ENCODE assay signal across 18 cellular contexts in the genomic region with DNA sequence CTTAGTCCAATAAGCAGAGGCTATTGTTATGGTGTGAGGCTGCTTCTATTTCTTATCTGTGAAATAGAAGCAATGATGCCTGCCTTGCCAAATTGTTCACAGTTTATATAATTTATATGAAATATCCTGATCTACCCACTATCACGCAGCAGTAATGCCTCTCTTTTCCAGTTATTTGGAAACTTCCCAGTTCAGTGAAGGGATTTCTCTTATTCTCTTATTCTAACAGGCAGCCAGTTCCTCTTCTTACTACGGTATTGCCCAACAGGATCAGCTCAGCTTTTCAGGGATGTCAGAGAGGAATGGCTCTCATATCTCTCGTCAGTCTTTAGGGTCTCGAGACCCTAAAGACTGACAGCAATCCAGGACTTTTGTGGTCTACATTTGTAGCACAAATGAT.
DNase-seq lines count a peak whose midpoint lies in the region; ATAC-seq and TF ChIP-seq lines count a peak whose summit lies in the region.
"Had no signal": no experiment of that assay in that cellular context is flagged by ENCODE, and none has a peak within 500 bp of the region (broad histone marks: within the 10 kb centered on the region; RNA-seq: fewer than 3 reads in every experiment).

No MANE protein-coding gene starts in this region.

- no peaks in the 10 kb centered on the region for H4K20me1 ChIP-seq in smooth muscle cell (ENCODE audit: low read depth)

- POLR2A ChIA-PET in WTC11 (lab: Charles Lee) = no interaction called here

- WGBS in esophagus squamous epithelium, 2 donors = 72 to 76% methylated on average over 4 of the region's 4 CpGs
- 76 to 79% methylated on average over 4 of the region's 4 CpGs for WGBS in transverse colon (ENCODE audit: low coverage in 1 of 2), 2 donors
- 80% methylated on average over 4 of the region's 4 CpGs for WGBS in smooth muscle cell (ENCODE audit: low lambda C conversion rate)

- no peak overlapping the region for H3K27ac Mint-ChIP-seq in WTC11

- intact Hi-C loops in left ventricle myocardium inferior (cut with micrococcal nuclease) = loop anchor here (5.0 kb wide), 1 partner anchor 236 kb away; no protein-coding TSS in a partner anchor
- intact Hi-C loops in left cardiac atrium (cut with DNase I) = loop anchor here (5.0 to 10.0 kb wide), 2 partner anchors 227 to 331 kb away; no protein-coding TSS in a partner anchor
- intact Hi-C loops in esophagus squamous epithelium (cut with DNase I) = loop anchor here (10.0 kb wide), 2 partner anchors 243 to 333 kb away; no protein-coding TSS in a partner anchor
- intact Hi-C loops in transverse colon (cut with DNase I; ENCODE audit: low total_unique reads) = no loop called here

- H3K27me3 Mint-ChIP-seq in WTC11 (ENCODE audit: low read depth) = no peaks in the 10 kb centered on the region; the same call in 1 of the 2 replicates

- TF ChIP-seq POLR2A in esophagus squamous epithelium (IDR thresholded peaks at IDR 0.05) = no peak
- no peak for TF ChIP-seq POLR2A in transverse colon (IDR thresholded peaks at IDR 0.05)

- TF ChIP-seq CTCF in left ventricle myocardium inferior (IDR thresholded peaks at IDR 0.05; ENCODE audit: borderline replicate concordance) = no peak
- TF ChIP-seq CTCF in esophagus squamous epithelium (IDR thresholded peaks at IDR 0.05) = no peak
- TF ChIP-seq CTCF in omental fat pad (IDR thresholded peaks at IDR 0.05) = no peak
- TF ChIP-seq CTCF in transverse colon (IDR thresholded peaks at IDR 0.05) = no peak
- no peak for TF ChIP-seq CTCF in smooth muscle cell (IDR thresholded peaks at IDR 0.05; ENCODE audit: borderline replicate concordance, insufficient read depth, poor library complexity, severe bottlenecking)
- no peak for TF ChIP-seq CTCF in WTC11 (IDR thresholded peaks at IDR 0.05)

- no peak overlapping the region for H3K4me2 ChIP-seq in smooth muscle cell
- H3K4me2 ChIP-seq: KMS-11 had no signal

- H3K4me1 Mint-ChIP-seq in WTC11 = peaks cover 20% of the 10 kb centered on the region

- H3K9me3 ChIP-seq in left ventricle myocardium inferior (replicated peaks) (no peaks in the 10 kb centered on the region), esophagus squamous epithelium (no peaks in the 10 kb centered on the region), transverse colon (no peaks in the 10 kb centered on the region), smooth muscle cell (replicated peaks; ENCODE audit: low read depth) (no peaks in the 10 kb centered on the region)

- H3K27ac ChIP-seq in left ventricle myocardium inferior (replicated peaks) (peak overlapping the region; percentile 32), esophagus squamous epithelium (peak overlapping the region in 3 of 4 donors; percentile 45 to 61 (median 61)), transverse colon (peak overlapping the region in 1 of 4 donors; percentile 9), smooth muscle cell (ENCODE audit: low read depth) (no peak overlapping the region)
- H3K27ac ChIP-seq: KMS-11 had no signal

- H3K9ac ChIP-seq in smooth muscle cell (ENCODE audit: low read depth) = no peak overlapping the region
- H3K9ac ChIP-seq: KMS-11 had no signal

- no peak for ATAC-seq in left cardiac atrium
- ATAC-seq in omental fat pad (ENCODE audit: low FRiP score) = peak; percentile 35
- ATAC-seq in WTC11 = no peak
- ATAC-seq: HepG2 had no signal

- no peaks in the 10 kb centered on the region for H3K27me3 ChIP-seq in left ventricle myocardium inferior (ENCODE audit: low read depth)
- H3K27me3 ChIP-seq in esophagus squamous epithelium = peaks cover 0 to 14% (median 0%) of the 10 kb centered on the region in 4 donors
- H3K27me3 ChIP-seq in transverse colon = no peaks in the 10 kb centered on the region
- H3K27me3 ChIP-seq in smooth muscle cell (ENCODE audit: low read depth) = peaks cover 6% of the 10 kb centered on the region

- in situ Hi-C loops in transverse colon (cut with MboI; ENCODE audit: low pct_ligation_motif_present in 1 of 4, low pct_unique_long_range_greater_than_20kb in 1 of 4, low sequenced_read_pairs in 3 of 4) = no loop called here

- H3K4me1 ChIP-seq in left ventricle myocardium inferior (peaks cover 73% of the 10 kb centered on the region), esophagus squamous epithelium (peaks cover 0 to 29% (median 4%) of the 10 kb centered on the region in 3 donors), transverse colon (peaks cover 0 to 32% (median 1%) of the 10 kb centered on the region in 4 donors), smooth muscle cell (ENCODE audit: low read depth) (peaks cover 4% of the 10 kb centered on the region)

- H3F3A ChIP-seq in smooth muscle cell (ENCODE audit: low read depth) = no peaks in the 10 kb centered on the region

- H3K4me3 Mint-ChIP-seq in WTC11 = no peak overlapping the region

- no peak for TF ChIP-seq EP300 in transverse colon (IDR thresholded peaks at IDR 0.05; ENCODE audit: low read depth)

- H3K36me3 ChIP-seq in left ventricle myocardium inferior = no peaks in the 10 kb centered on the region
- H3K36me3 ChIP-seq in esophagus squamous epithelium = no peaks in the 10 kb centered on the region
- H3K36me3 ChIP-seq in transverse colon = no peaks in the 10 kb centered on the region
- no peaks in the 10 kb centered on the region for H3K36me3 ChIP-seq in smooth muscle cell (ENCODE audit: low read depth)

- no peak for DNase-seq in left ventricle myocardium inferior
- DNase-seq in left cardiac atrium = no peak
- DNase-seq in esophagus squamous epithelium (lab: John Stamatoyannopoulos, UW) = no peak
- no peak for DNase-seq in omental fat pad (ENCODE audit: low spot score)
- DNase-seq in NCI-H1436 treated with DMSO at 0.1 percent for 48 hours (lab: John Stamatoyannopoulos, UW) = no peak
- no peak for DNase-seq in transverse colon
- DNase-seq in smooth muscle cell (lab: John Stamatoyannopoulos, UW; ENCODE audit: unreplicated experiment) = no peak
- no peak for DNase-seq in WTC11 (ENCODE audit: low spot score)
- DNase-seq: C1 segment of cervical spinal cord, DMS 273 treated with DMSO at 0.1 percent for 48 hours, EL, NCI-H1092 treated with DMSO at 0.1 percent for 48 hours, NCI-H1694 treated with DMSO at 0.1 percent for 48 hours, NCI-H345, NCI-H69, SHP77 treated with DMSO at 0.1 percent for 48 hours had no signal

- H2AFZ ChIP-seq in smooth muscle cell (ENCODE audit: low read depth) = no peak overlapping the region

- H3K4me3 ChIP-seq in left ventricle myocardium inferior (no peak overlapping the region), esophagus squamous epithelium (no peak overlapping the region), transverse colon (no peak overlapping the region), smooth muscle cell (no peak overlapping the region)

- CTCF ChIA-PET in WTC11 (lab: Charles Lee) = interaction anchor here (0.6 to 2.8 kb wide), 7 partner anchors 10 to 331 kb away, joined by 3 to 22 read pairs (median 3); no protein-coding TSS in a partner anchor

- H3K36me3 Mint-ChIP-seq in WTC11 = no peaks in the 10 kb centered on the region

- H3K9me3 Mint-ChIP-seq in WTC11 = no peaks in the 10 kb centered on the region

- H3K79me2 ChIP-seq in smooth muscle cell (ENCODE audit: low read depth) = no peaks in the 10 kb centered on the region

TF ChIP-seq in WTC11, 78 proteins besides CTCF, POLR2A, EP300 and RAD21 (continues in another document):
- TF ChIP-seq, protein P1, sequence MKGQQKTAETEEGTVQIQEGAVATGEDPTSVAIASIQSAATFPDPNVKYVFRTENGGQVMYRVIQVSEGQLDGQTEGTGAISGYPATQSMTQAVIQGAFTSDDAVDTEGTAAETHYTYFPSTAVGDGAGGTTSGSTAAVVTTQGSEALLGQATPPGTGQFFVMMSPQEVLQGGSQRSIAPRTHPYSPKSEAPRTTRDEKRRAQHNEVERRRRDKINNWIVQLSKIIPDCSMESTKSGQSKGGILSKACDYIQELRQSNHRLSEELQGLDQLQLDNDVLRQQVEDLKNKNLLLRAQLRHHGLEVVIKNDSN (CRISPR knock-in tag; IDR thresholded peaks at IDR 0.05) = no peak
- TF ChIP-seq, protein P2, sequence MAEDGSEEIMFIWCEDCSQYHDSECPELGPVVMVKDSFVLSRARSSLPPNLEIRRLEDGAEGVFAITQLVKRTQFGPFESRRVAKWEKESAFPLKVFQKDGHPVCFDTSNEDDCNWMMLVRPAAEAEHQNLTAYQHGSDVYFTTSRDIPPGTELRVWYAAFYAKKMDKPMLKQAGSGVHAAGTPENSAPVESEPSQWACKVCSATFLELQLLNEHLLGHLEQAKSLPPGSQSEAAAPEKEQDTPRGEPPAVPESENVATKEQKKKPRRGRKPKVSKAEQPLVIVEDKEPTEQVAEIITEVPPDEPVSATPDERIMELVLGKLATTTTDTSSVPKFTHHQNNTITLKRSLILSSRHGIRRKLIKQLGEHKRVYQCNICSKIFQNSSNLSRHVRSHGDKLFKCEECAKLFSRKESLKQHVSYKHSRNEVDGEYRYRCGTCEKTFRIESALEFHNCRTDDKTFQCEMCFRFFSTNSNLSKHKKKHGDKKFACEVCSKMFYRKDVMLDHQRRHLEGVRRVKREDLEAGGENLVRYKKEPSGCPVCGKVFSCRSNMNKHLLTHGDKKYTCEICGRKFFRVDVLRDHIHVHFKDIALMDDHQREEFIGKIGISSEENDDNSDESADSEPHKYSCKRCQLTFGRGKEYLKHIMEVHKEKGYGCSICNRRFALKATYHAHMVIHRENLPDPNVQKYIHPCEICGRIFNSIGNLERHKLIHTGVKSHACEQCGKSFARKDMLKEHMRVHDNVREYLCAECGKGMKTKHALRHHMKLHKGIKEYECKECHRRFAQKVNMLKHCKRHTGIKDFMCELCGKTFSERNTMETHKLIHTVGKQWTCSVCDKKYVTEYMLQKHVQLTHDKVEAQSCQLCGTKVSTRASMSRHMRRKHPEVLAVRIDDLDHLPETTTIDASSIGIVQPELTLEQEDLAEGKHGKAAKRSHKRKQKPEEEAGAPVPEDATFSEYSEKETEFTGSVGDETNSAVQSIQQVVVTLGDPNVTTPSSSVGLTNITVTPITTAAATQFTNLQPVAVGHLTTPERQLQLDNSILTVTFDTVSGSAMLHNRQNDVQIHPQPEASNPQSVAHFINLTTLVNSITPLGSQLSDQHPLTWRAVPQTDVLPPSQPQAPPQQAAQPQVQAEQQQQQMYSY (CRISPR knock-in tag; IDR thresholded peaks at IDR 0.05) = no peak
- TF ChIP-seq ZNF219 (CRISPR knock-in tag; IDR thresholded peaks at IDR 0.05; ENCODE audit: borderline replicate concordance) = no peak
- no peak for TF ChIP-seq RELA (CRISPR knock-in tag; IDR thresholded peaks at IDR 0.05; ENCODE audit: borderline replicate concordance)
- no peak for TF ChIP-seq FOXJ3 (CRISPR knock-in tag; IDR thresholded peaks at IDR 0.05; ENCODE audit: borderline replicate concordance)
- TF ChIP-seq, protein P3, sequence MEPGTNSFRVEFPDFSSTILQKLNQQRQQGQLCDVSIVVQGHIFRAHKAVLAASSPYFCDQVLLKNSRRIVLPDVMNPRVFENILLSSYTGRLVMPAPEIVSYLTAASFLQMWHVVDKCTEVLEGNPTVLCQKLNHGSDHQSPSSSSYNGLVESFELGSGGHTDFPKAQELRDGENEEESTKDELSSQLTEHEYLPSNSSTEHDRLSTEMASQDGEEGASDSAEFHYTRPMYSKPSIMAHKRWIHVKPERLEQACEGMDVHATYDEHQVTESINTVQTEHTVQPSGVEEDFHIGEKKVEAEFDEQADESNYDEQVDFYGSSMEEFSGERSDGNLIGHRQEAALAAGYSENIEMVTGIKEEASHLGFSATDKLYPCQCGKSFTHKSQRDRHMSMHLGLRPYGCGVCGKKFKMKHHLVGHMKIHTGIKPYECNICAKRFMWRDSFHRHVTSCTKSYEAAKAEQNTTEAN (CRISPR knock-in tag; IDR thresholded peaks at IDR 0.05) = no peak
